15 cellular contexts compared by ENCODE assay signal in the genomic region with DNA sequence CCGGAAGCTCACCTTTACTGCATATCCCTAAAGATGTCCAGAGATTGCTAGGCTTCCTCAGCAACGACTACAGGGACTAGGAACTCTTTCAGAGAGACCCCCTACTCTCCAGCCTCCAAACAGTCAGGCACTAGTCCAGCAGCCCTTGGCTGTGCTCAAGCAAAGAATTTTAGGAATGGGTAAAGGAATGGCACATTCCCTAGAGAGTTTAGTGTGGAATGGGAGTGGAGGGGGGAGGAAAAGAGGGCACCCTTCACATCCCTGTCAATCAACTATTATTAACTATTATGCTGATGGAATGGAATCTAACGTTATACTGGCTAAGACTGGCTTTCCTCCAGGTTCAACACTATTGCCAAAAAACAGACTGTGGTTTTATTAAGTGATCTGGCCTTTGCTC.
DNase-seq lines count a peak whose midpoint lies in the region; TF ChIP-seq lines count a peak whose summit lies in the region.
"Had no signal": no experiment of that assay in that cellular context is flagged by ENCODE, and none has a peak within 500 bp of the region (broad histone marks: within the 10 kb centered on the region; RNA-seq: fewer than 3 reads in every experiment).

No MANE protein-coding gene starts in this region.

- no peak for TF ChIP-seq CTCF in fibroblast of pulmonary artery (IDR thresholded peaks at IDR 0.05; ENCODE audit: low read length, missing control alignments)

- WGBS in mesodermal cell (ENCODE audit: insufficient coverage in 2 of 2), 2 experiments: 20% methylated on average over 1 of the region's 3 CpGs; no CpG with 5 or more reads in 1 of the 2 experiments

- H3K9ac ChIP-seq in HUES6 (ENCODE audit: low read length): peak overlapping the region; percentile 36

- H3K4me1 ChIP-seq in HUES6 (ENCODE audit: control insufficient read depth, insufficient read depth, low read length) (peaks cover 8% of the 10 kb centered on the region; the same call in 1 of the 2 replicates), mesodermal cell (ENCODE audit: control insufficient read depth, insufficient read depth, low read length, poor library complexity, severe bottlenecking) (peaks cover 11% of the 10 kb centered on the region)

- H3K4me3 ChIP-seq in HUES6 (ENCODE audit: low read depth, low read length): no peak overlapping the region; the same call in 1 of the 2 replicates
- no peak overlapping the region for H3K4me3 ChIP-seq in fibroblast of pulmonary artery (replicated peaks; ENCODE audit: low read depth, low read length)
- no peak overlapping the region for H3K4me3 ChIP-seq in mesodermal cell (ENCODE audit: extremely low read depth, insufficient read depth, low read length, poor library complexity, severe bottlenecking)
- H3K4me3 ChIP-seq: upper lobe of left lung had no signal

- DNase-seq in AG08395 (ENCODE audit: low spot score) (peak; percentile 30), fibroblast of pulmonary artery (ENCODE audit: low read depth) (peak; percentile 23), activated gamma-delta T cell (lab: John Stamatoyannopoulos, UW) (no peak), T1000 (lab: John Stamatoyannopoulos, UW) (no peak), middle frontal gyrus (ENCODE audit: extremely low spot score, low spot score) (no peak)
- DNase-seq in activated naive CD4-positive, alpha-beta T cell treated with anti-CD3 and anti-CD28 coated beads, Interleukin-2, amount 50 U/mL, for 16 hours: no peak
- DNase-seq: activated CD4-positive, CD25-positive, alpha-beta regulatory T cell; activated CD8-positive, alpha-beta memory T cell treated with anti-CD3 and anti-CD28 coated beads, Interleukin-2, amount 50 U/mL, for 48 hours; activated naive CD8-positive, alpha-beta T cell treated with anti-CD3 and anti-CD28 coated beads, Interleukin-2, amount 50 U/mL, for 24 hours; AML-193; dermis blood vessel endothelial cell; DMS79; upper lobe of left lung had no signal

- H3K27ac ChIP-seq in HUES6 (ENCODE audit: low read depth, low read length) (peak overlapping the region; percentile 38; the same call in 1 of the 2 replicates), mesodermal cell (ENCODE audit: low read depth, low read length, severe bottlenecking) (peak overlapping the region; percentile 76)
- H3K27ac ChIP-seq: upper lobe of left lung had no signal

- H3K27me3 ChIP-seq in HUES6 (ENCODE audit: control insufficient read depth, insufficient read depth, low read length): no peaks in the 10 kb centered on the region
- H3K27me3 ChIP-seq: upper lobe of left lung had no signal

- H3K9me3 ChIP-seq in HUES6 (ENCODE audit: control insufficient read depth, insufficient read depth, low read depth, low read length): no peaks in the 10 kb centered on the region
- H3K9me3 ChIP-seq in mesodermal cell (ENCODE audit: control insufficient read depth, low read length): no peaks in the 10 kb centered on the region
- H3K9me3 ChIP-seq: upper lobe of left lung had no signal

- H3K36me3 ChIP-seq in HUES6 (ENCODE audit: control insufficient read depth, insufficient read depth, low read length) (no peaks in the 10 kb centered on the region), mesodermal cell (ENCODE audit: control insufficient read depth, insufficient read depth, low read length) (no peaks in the 10 kb centered on the region)
- H3K36me3 ChIP-seq: upper lobe of left lung had no signal

Comparison
In these comparisons a context has a peak if more than half of its experiments do, and no peak if none do; other contexts are left out.
1. DNase-seq: peak in AG08395 (single experiment) and fibroblast of pulmonary artery (single experiment); none in activated gamma-delta T cell (single experiment), activated naive CD4-positive, alpha-beta T cell treated with anti-CD3 and anti-CD28 coated beads, Interleukin-2, amount 50 U/mL, for 16 hours (single experiment), T1000 (single experiment) and middle frontal gyrus (single experiment).